ENCODE assay signal across 24 cellular contexts in the genomic region with DNA sequence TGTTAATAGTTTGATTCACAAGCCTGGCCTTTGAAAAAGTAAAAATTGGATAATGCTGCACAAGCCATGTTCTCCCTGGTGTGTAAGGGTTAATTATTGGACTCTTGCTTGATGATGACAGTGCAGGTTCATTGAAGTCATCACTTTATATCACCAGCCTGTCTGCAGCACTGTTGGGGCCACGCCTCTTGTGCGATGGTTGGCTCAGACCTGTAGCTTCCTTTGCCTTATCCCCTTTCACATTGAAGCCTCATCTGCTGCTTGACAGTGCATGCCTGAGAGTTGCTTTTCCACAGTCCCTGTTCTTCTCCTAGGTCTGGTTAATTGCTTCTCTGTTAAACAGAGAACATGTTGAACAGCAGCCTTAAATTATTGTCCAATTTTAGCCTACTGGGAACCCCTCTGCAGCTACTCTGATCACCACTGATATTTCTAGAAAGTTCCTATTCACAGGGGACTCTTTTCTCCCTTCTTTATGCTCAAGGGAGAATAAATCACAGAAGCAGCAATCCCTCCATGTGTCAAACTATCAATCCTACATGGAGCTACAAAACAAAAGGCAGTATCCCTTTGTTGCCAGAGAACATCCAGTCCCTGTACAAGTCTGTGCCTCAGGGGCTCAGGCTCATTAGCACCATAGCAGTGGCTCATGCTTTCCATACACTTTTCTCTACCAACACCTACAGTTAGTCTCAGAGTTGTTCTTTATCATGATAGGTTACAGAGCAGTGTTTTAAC.
"Had no signal": no experiment of that assay in that cellular context is flagged by ENCODE, and none has a peak within 500 bp of the region (broad histone marks: within the 10 kb centered on the region; RNA-seq: fewer than 3 reads in every experiment).

No MANE protein-coding gene starts in this region.

- H3K9me3 ChIP-seq: ascending aorta, breast epithelium, thyroid gland had no signal

- H3K27me3 ChIP-seq: ascending aorta, breast epithelium, esophagus squamous epithelium, hepatocyte, thyroid gland had no signal

- H3K4me2 ChIP-seq: hepatocyte had no signal

- H3K36me3 Mint-ChIP-seq: activated naive CD4-positive, alpha-beta T cell treated with anti-CD3 and anti-CD28 coated beads, Interleukin-2, amount 10 ng/mL, durations not matched to agents 7 days and 5 days; naive thymus-derived CD8-positive, alpha-beta T cell had no signal

- H3K4me3 Mint-ChIP-seq: activated CD4-positive, alpha-beta T cell treated with anti-CD3 and anti-CD28 coated beads, Interleukin-2, amount 10 ng/mL, durations not matched to agents 24 days and 14 days; activated CD8-positive, alpha-beta T cell treated with anti-CD3 and anti-CD28 coated beads, Interleukin-2, amount 10 ng/mL, durations not matched to agents 7 days and 5 days; activated naive CD4-positive, alpha-beta T cell treated with anti-CD3 and anti-CD28 coated beads, Interleukin-2, amount 10 ng/mL, durations not matched to agents 7 days and 5 days; activated T-cell treated with anti-CD3 and anti-CD28 coated beads, Interleukin-2, amount 50 U/mL, for 24 hours; naive thymus-derived CD8-positive, alpha-beta T cell had no signal

- H3K79me2 ChIP-seq: hepatocyte had no signal

- H3K36me3 ChIP-seq: ascending aorta, breast epithelium, esophagus squamous epithelium, thyroid gland had no signal

- H3K4me1 Mint-ChIP-seq: activated CD4-positive, alpha-beta T cell treated with anti-CD3 and anti-CD28 coated beads, Interleukin-2, amount 10 ng/mL, durations not matched to agents 24 days and 14 days; activated naive CD4-positive, alpha-beta T cell treated with anti-CD3 and anti-CD28 coated beads, Interleukin-2, amount 10 ng/mL, durations not matched to agents 7 days and 5 days; naive thymus-derived CD8-positive, alpha-beta T cell had no signal

- H2AFZ ChIP-seq: hepatocyte had no signal

- FAIRE-seq: islet of Langerhans had no signal

- H3K27ac Mint-ChIP-seq: activated CD4-positive, alpha-beta T cell treated with anti-CD3 and anti-CD28 coated beads, Interleukin-2, amount 10 ng/mL, durations not matched to agents 24 days and 14 days; activated CD8-positive, alpha-beta T cell treated with anti-CD3 and anti-CD28 coated beads, Interleukin-2, amount 10 ng/mL, durations not matched to agents 7 days and 5 days; activated naive CD4-positive, alpha-beta T cell treated with anti-CD3 and anti-CD28 coated beads, Interleukin-2, amount 10 ng/mL, durations not matched to agents 7 days and 5 days; activated T-cell treated with anti-CD3 and anti-CD28 coated beads, Interleukin-2, amount 50 U/mL, for 24 hours; naive thymus-derived CD8-positive, alpha-beta T cell had no signal

- DNase-seq: activated CD4-positive, alpha-beta T cell treated with anti-CD3 and anti-CD28 coated beads, Interleukin-2, amount 10 ng/mL, durations not matched to agents 24 days and 14 days; activated CD4-positive, CD25-positive, alpha-beta regulatory T cell; activated CD8-positive, alpha-beta T cell treated with anti-CD3 and anti-CD28 coated beads, Interleukin-2, amount 10 ng/mL, durations not matched to agents 7 days and 5 days; activated effector memory CD4-positive, alpha-beta T cell treated with Interleukin-2 at 50 U/mL for 16 hours; activated naive CD4-positive, alpha-beta T cell treated with anti-CD3 and anti-CD28 coated beads, Interleukin-2, amount 10 ng/mL, durations not matched to agents 7 days and 5 days; activated T-cell treated with anti-CD3 and anti-CD28 coated beads, Interleukin-2, amount 50 U/mL, for 24 hours; cerebellar nuclear complex; cortex of kidney; esophagus squamous epithelium; naive thymus-derived CD8-positive, alpha-beta T cell; posterior cingulate gyrus; stimulated activated CD4-positive, alpha-beta T cell treated with anti-CD3 and anti-CD28 coated beads, Interleukin-12 subunit alpha, Interleukin-12 subunit beta, amount 100 ng/mL, for 4 hours; stimulated activated CD4-positive, alpha-beta T cell treated with anti-CD3 and anti-CD28 coated beads, Interleukin-1b, Interleukin-23, amount 100 ng/mL, for 48 hours; stimulated activated CD8-positive, alpha-beta memory T cell treated with anti-CD3 and anti-CD28 coated beads, Interleukin-4, amount 100 ng/mL, for 48 hours; stimulated activated naive CD4-positive, alpha-beta T cell; T-helper 1 cell; T-helper 9 cell; thyroid gland had no signal

- H3K4me3 ChIP-seq: ascending aorta, breast epithelium, esophagus squamous epithelium, hepatocyte, thyroid gland had no signal

- H3K27ac ChIP-seq: ascending aorta, breast epithelium, esophagus squamous epithelium, hepatocyte, thyroid gland had no signal

- H3K4me1 ChIP-seq: ascending aorta, breast epithelium, esophagus squamous epithelium, thyroid gland had no signal

- ATAC-seq: activated CD8-positive, alpha-beta T cell treated with anti-CD3 and anti-CD28 coated beads, Interleukin-2, amount 10 ng/mL, durations not matched to agents 7 days and 5 days; left lobe of liver; naive thymus-derived CD8-positive, alpha-beta T cell; SK-N-SH treated with all-trans-retinoic acid at 6 μM for 48 hours had no signal
